ENCODE assay signal across 13 cellular contexts in the genomic region with DNA sequence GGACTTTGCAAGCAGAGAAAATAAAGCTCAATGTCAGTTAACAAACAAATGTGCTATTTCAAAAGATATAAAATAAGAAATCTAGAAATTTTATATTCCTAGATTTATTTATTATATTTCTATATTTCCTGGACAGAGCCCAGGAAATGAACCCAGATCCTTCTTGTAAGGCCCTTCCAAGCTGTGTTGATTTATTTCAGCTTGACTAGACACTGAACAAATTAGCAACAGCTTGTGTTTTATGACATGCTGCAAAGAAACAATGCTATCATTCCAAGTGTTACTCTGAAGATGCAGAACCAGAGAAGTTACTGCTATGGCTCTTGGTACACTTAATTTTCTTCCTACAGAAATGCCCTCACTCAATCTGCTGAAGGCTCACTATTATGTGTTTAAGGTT. TPM values are rescaled to one million over a fixed set of nuclear protein-coding genes. Genes with fewer than 3 reads are reported as not detected.
A peak's percentile ranks its signal among the peaks of the same experiment; 100 is the strongest.
DNase-seq lines count a peak whose midpoint lies in the region; ATAC-seq and TF ChIP-seq lines count a peak whose summit lies in the region.
"Had no signal": no experiment of that assay in that cellular context is flagged by ENCODE, and none has a peak within 500 bp of the region (broad histone marks: within the 10 kb centered on the region; RNA-seq: fewer than 3 reads in every experiment).

No MANE protein-coding gene starts in this region.

- H3K27me3 Mint-ChIP-seq in activated naive CD8-positive, alpha-beta T cell treated with anti-CD3 and anti-CD28 coated beads, Interleukin-2, amount 50 U/mL, for 24 hours, result peaks cover 2% of the 10 kb centered on the region
- peaks cover 17% of the 10 kb centered on the region for H3K27me3 Mint-ChIP-seq in activated naive CD8-positive, alpha-beta T cell treated with anti-CD3 and anti-CD28 coated beads for 36 hours
- H3K27me3 Mint-ChIP-seq in natural killer cell (ENCODE audit: low read depth in 2 of 2), result no peaks in the 10 kb centered on the region
- H3K27me3 Mint-ChIP-seq in CD4-positive, alpha-beta T cell, result no peaks in the 10 kb centered on the region

- no peaks in the 10 kb centered on the region for H3K36me3 Mint-ChIP-seq in activated naive CD8-positive, alpha-beta T cell treated with anti-CD3 and anti-CD28 coated beads, Interleukin-2, amount 50 U/mL, for 24 hours (ENCODE audit: low read depth)
- peaks cover 6% of the 10 kb centered on the region for H3K36me3 Mint-ChIP-seq in activated naive CD8-positive, alpha-beta T cell treated with anti-CD3 and anti-CD28 coated beads for 36 hours
- peaks cover under 1% of the 10 kb centered on the region for H3K36me3 Mint-ChIP-seq in natural killer cell
- peaks cover under 1% of the 10 kb centered on the region for H3K36me3 Mint-ChIP-seq in CD4-positive, alpha-beta T cell (ENCODE audit: low read depth)

- H3K4me3 ChIP-seq in adipocyte (ENCODE audit: low read length) (peak overlapping the region; percentile 51), breast epithelium (peak overlapping the region in 1 of 3 donors; percentile 14)
- H3K4me3 ChIP-seq: BLaER1 treated with 17β-estradiol and CSF1 and Interleukin-3, amounts not matched to agents 10 nM and 100 nM had no signal

- H3K27me3 ChIP-seq in adipocyte (replicated peaks; ENCODE audit: control insufficient read depth, insufficient read depth, low read length) (no peaks in the 10 kb centered on the region), breast epithelium (no peaks in the 10 kb centered on the region)
- H3K27me3 ChIP-seq in CD4-positive, alpha-beta T cell (ENCODE audit: control insufficient read depth, insufficient read depth, low read length), result no peaks in the 10 kb centered on the region

- no peaks in the 10 kb centered on the region for H3K9me3 Mint-ChIP-seq in activated naive CD8-positive, alpha-beta T cell treated with anti-CD3 and anti-CD28 coated beads, Interleukin-2, amount 50 U/mL, for 24 hours
- H3K9me3 Mint-ChIP-seq in activated naive CD8-positive, alpha-beta T cell treated with anti-CD3 and anti-CD28 coated beads for 36 hours, result peaks cover 4% of the 10 kb centered on the region
- H3K9me3 Mint-ChIP-seq in natural killer cell, result peaks cover 0 to 2% of the 10 kb centered on the region in 2 donors
- no peaks in the 10 kb centered on the region for H3K9me3 Mint-ChIP-seq in CD4-positive, alpha-beta T cell

- TF ChIP-seq CTCF in natural killer cell (IDR thresholded peaks at IDR 0.05), result no peak
- TF ChIP-seq CTCF in CD4-positive, alpha-beta T cell (IDR thresholded peaks at IDR 0.05), result no peak
- no peak for TF ChIP-seq CTCF in breast epithelium (IDR thresholded peaks at IDR 0.05)

- no peak overlapping the region for H3K4me3 Mint-ChIP-seq in activated naive CD8-positive, alpha-beta T cell treated with anti-CD3 and anti-CD28 coated beads, Interleukin-2, amount 50 U/mL, for 24 hours
- no peak overlapping the region for H3K4me3 Mint-ChIP-seq in activated naive CD8-positive, alpha-beta T cell treated with anti-CD3 and anti-CD28 coated beads for 36 hours
- H3K4me3 Mint-ChIP-seq in natural killer cell, result peak overlapping the region; percentile 63
- H3K4me3 Mint-ChIP-seq in CD4-positive, alpha-beta T cell, result no peak overlapping the region

- peak overlapping the region; percentile 63 for H3K27ac Mint-ChIP-seq in activated naive CD8-positive, alpha-beta T cell treated with anti-CD3 and anti-CD28 coated beads, Interleukin-2, amount 50 U/mL, for 24 hours
- H3K27ac Mint-ChIP-seq in activated naive CD8-positive, alpha-beta T cell treated with anti-CD3 and anti-CD28 coated beads for 36 hours, result no peak overlapping the region
- peak overlapping the region; percentile 85 to 91 for H3K27ac Mint-ChIP-seq in natural killer cell
- H3K27ac Mint-ChIP-seq in CD4-positive, alpha-beta T cell, result no peak overlapping the region

- POLR2A ChIA-PET in CD4-positive, alpha-beta T cell (lab: Charles Lee), result no interaction called here

- no peak for DNase-seq in activated naive CD8-positive, alpha-beta T cell treated with anti-CD3 and anti-CD28 coated beads, Interleukin-2, amount 50 U/mL, for 24 hours
- no peak for DNase-seq in activated naive CD8-positive, alpha-beta T cell treated with anti-CD3 and anti-CD28 coated beads for 36 hours
- DNase-seq in adipocyte (ENCODE audit: low read depth) (peak; percentile 24), natural killer cell (no peak), breast epithelium (ENCODE audit: low spot score in 2 of 2) (no peak), C1 segment of cervical spinal cord (lab: John Stamatoyannopoulos, UW) (no peak)
- DNase-seq in CD4-positive, alpha-beta T cell, result no peak
- DNase-seq: DMS153, NCI-H1105 treated with DMSO at 0.1 percent for 48 hours, NCI-H187, NCI-H774 had no signal

- no peak overlapping the region for H3K27ac ChIP-seq in CD4-positive, alpha-beta T cell (ENCODE audit: low read depth, low read length)
- peak overlapping the region in 1 of 2 donors; percentile 27 for H3K27ac ChIP-seq in breast epithelium
- H3K27ac ChIP-seq: BLaER1 treated with 17β-estradiol and CSF1 and Interleukin-3, amounts not matched to agents 10 nM and 100 nM had no signal

- H3K9me3 ChIP-seq in adipocyte (ENCODE audit: control insufficient read depth, low read length), result no peaks in the 10 kb centered on the region
- no peaks in the 10 kb centered on the region for H3K9me3 ChIP-seq in CD4-positive, alpha-beta T cell (ENCODE audit: control insufficient read depth, low read length)
- H3K9me3 ChIP-seq in breast epithelium, result no peaks in the 10 kb centered on the region
- H3K9me3 ChIP-seq: BLaER1 treated with 17β-estradiol and CSF1 and Interleukin-3, amounts not matched to agents 10 nM and 100 nM had no signal

- H3K4me1 ChIP-seq in adipocyte (ENCODE audit: control insufficient read depth, insufficient read depth, low read length) (peaks cover 58% of the 10 kb centered on the region), breast epithelium (no peaks in the 10 kb centered on the region)

- TF ChIP-seq POLR2A in breast epithelium (IDR thresholded peaks at IDR 0.05), result no peak

- H3K9ac ChIP-seq in adipocyte (ENCODE audit: low read length), result peak overlapping the region; percentile 37
- H3K9ac ChIP-seq: BLaER1 treated with 17β-estradiol and CSF1 and Interleukin-3, amounts not matched to agents 10 nM and 100 nM had no signal

- CTCF ChIA-PET in CD4-positive, alpha-beta T cell (lab: Charles Lee), result interaction anchor here (0.8 to 1.2 kb wide), 2 partner anchors 46 to 167 kb away, joined by 3 read pairs; no protein-coding TSS in a partner anchor

- intact Hi-C loops in natural killer cell (cut with micrococcal nuclease), result loop anchor here (5.0 kb wide), 3 partner anchors 32 to 367 kb away; no protein-coding TSS in a partner anchor
- intact Hi-C loops in CD4-positive, alpha-beta T cell (cut with DNase I, micrococcal nuclease), result loop anchor here (5.0 to 10.0 kb wide), 4 partner anchors 185 to 372 kb away; no protein-coding TSS in a partner anchor
- intact Hi-C loops in breast epithelium (cut with DNase I; ENCODE audit: low total_unique reads), result no loop called here

- no peak for ATAC-seq in activated naive CD8-positive, alpha-beta T cell treated with anti-CD3 and anti-CD28 coated beads, Interleukin-2, amount 50 U/mL, for 24 hours
- ATAC-seq in natural killer cell (no peak), HG03565 (IDR thresholded peaks at IDR 0.05; ENCODE audit: unreplicated experiment) (no peak)
- ATAC-seq in CD4-positive, alpha-beta T cell (ENCODE audit: poor library complexity), result no peak

- H3K36me3 ChIP-seq in adipocyte (ENCODE audit: control insufficient read depth, insufficient read depth, low read length, severe bottlenecking) (no peaks in the 10 kb centered on the region), breast epithelium (no peaks in the 10 kb centered on the region)
- H3K36me3 ChIP-seq: BLaER1 treated with 17β-estradiol and CSF1 and Interleukin-3, amounts not matched to agents 10 nM and 100 nM had no signal

- H3K4me1 Mint-ChIP-seq in activated naive CD8-positive, alpha-beta T cell treated with anti-CD3 and anti-CD28 coated beads, Interleukin-2, amount 50 U/mL, for 24 hours, result peaks cover 80% of the 10 kb centered on the region
- H3K4me1 Mint-ChIP-seq in activated naive CD8-positive, alpha-beta T cell treated with anti-CD3 and anti-CD28 coated beads for 36 hours, result peaks cover 65% of the 10 kb centered on the region
- peaks cover 79 to 85% of the 10 kb centered on the region in 2 donors for H3K4me1 Mint-ChIP-seq in natural killer cell
- H3K4me1 Mint-ChIP-seq in CD4-positive, alpha-beta T cell (ENCODE audit: low read depth), result peaks cover 56% of the 10 kb centered on the region

RNA-seq across cellular contexts. Expression of gene TGFBR3, which starts 6.2 kb away (rescaled TPM):
- 1 to 10 TPM; 4.4 to 4.7 TPM for total RNA-seq in activated naive CD8-positive, alpha-beta T cell treated with anti-CD3 and anti-CD28 coated beads for 36 hours
- total RNA-seq in natural killer cell, result 100 to 1,000 TPM; 225 to 274 (median 243) TPM
- total RNA-seq in CD4-positive, alpha-beta T cell, result 10 to 100 TPM; 31.5 to 36.6 TPM
- 100 to 1,000 TPM; 127 to 287 (median 167) TPM for total RNA-seq in breast epithelium

Comparison
In these comparisons a context has a peak if more than half of its experiments do, and no peak if none do; other contexts are left out.
1. H3K27ac Mint-ChIP-seq: peak in activated naive CD8-positive, alpha-beta T cell treated with anti-CD3 and anti-CD28 coated beads, Interleukin-2, amount 50 U/mL, for 24 hours (single experiment) and natural killer cell (2 of 2); none in activated naive CD8-positive, alpha-beta T cell treated with anti-CD3 and anti-CD28 coated beads for 36 hours (single experiment) and CD4-positive, alpha-beta T cell (single experiment).
2. RNA of gene TGFBR3, which starts 6.2 kb away (total RNA-seq): 225 to 274 TPM in natural killer cell, 127 to 287 TPM in breast epithelium and 31.5 to 36.6 TPM in CD4-positive, alpha-beta T cell; 4.4 to 4.7 TPM in activated naive CD8-positive, alpha-beta T cell treated with anti-CD3 and anti-CD28 coated beads for 36 hours; every median in the first group is over 4 times any median in the second.